In genomic region chr9:130793589-130793988, GRCh38 we compare ENCODE assay signal across 23 cellular contexts. TPM values are rescaled to one million over a fixed set of nuclear protein-coding genes. Genes with fewer than 3 reads are reported as not detected.
DNase-seq lines count a peak whose midpoint lies in the region; ATAC-seq and TF ChIP-seq lines count a peak whose summit lies in the region.
"Had no signal": no experiment of that assay in that cellular context is flagged by ENCODE, and none has a peak within 500 bp of the region (broad histone marks: within the 10 kb centered on the region; RNA-seq: fewer than 3 reads in every experiment).

No MANE protein-coding gene starts in this region.

- TF ChIP-seq EP300 in gastroesophageal sphincter (IDR thresholded peaks at IDR 0.05) (no peak), sigmoid colon (IDR thresholded peaks at IDR 0.05) (no peak), transverse colon (IDR thresholded peaks at IDR 0.05; ENCODE audit: low read depth) (no peak)

- WGBS in gastroesophageal sphincter (ENCODE audit: low coverage in 1 of 2), 2 donors: 100% methylated on average over 2 to 3 of the region's 7 CpGs
- WGBS in sigmoid colon, 2 donors: 76 to 85% methylated on average over 7 of the region's 7 CpGs
- 94 to 100% methylated on average over 1 to 7 of the region's 7 CpGs for WGBS in transverse colon (ENCODE audit: low coverage in 1 of 2), 2 donors
- WGBS in testis, 2 donors: 97% methylated on average over 3 to 7 of the region's 7 CpGs

- H3K36me3 ChIP-seq in gastroesophageal sphincter (no peaks in the 10 kb centered on the region), sigmoid colon (no peaks in the 10 kb centered on the region), transverse colon (no peaks in the 10 kb centered on the region), testis (ENCODE audit: low read depth, missing control alignments) (no peaks in the 10 kb centered on the region)
- H3K36me3 ChIP-seq: BE2C had no signal

- no peaks in the 10 kb centered on the region for H3K27me3 ChIP-seq in gastroesophageal sphincter
- H3K27me3 ChIP-seq in sigmoid colon: no peaks in the 10 kb centered on the region
- no peaks in the 10 kb centered on the region for H3K27me3 ChIP-seq in transverse colon
- H3K27me3 ChIP-seq in testis: no peaks in the 10 kb centered on the region
- H3K27me3 ChIP-seq: BE2C had no signal

- intact Hi-C loops in sigmoid colon (cut with DNase I) (no loop called here), transverse colon (cut with DNase I; ENCODE audit: low total_unique reads) (no loop called here), testis (cut with DNase I; ENCODE audit: low total_unique reads) (no loop called here)

- DNase-seq in NCI-H69 (lab: John Stamatoyannopoulos, UW): peak; percentile 15
- DNase-seq in sigmoid colon: no peak
- no peak for DNase-seq in transverse colon
- no peak for DNase-seq in NCI-H510A treated with DMSO at 0.1 percent for 48 hours (lab: John Stamatoyannopoulos, UW)
- DNase-seq in testis: no peak
- DNase-seq in activated CD4-positive, alpha-beta T cell treated with anti-CD3 and anti-CD28 coated beads, Interleukin-2, amount 50 U/mL, for 48 hours: no peak
- DNase-seq: ACHN; BE2C; C1 segment of cervical spinal cord; CD4-positive, CD25-positive, alpha-beta regulatory T cell; CD8-positive, alpha-beta memory T cell; COR-L47; DMS 273 treated with DMSO at 0.1 percent for 48 hours; DMS53; DND-41; EL; HCEC 1CT; HFFc6; IMR-90 had no signal

- in situ Hi-C loops in transverse colon (cut with MboI; ENCODE audit: low pct_ligation_motif_present in 1 of 4, low pct_unique_long_range_greater_than_20kb in 1 of 4, low sequenced_read_pairs in 3 of 4): no loop called here

- ATAC-seq in gastroesophageal sphincter: no peak
- ATAC-seq in GM21737 (IDR thresholded peaks at IDR 0.05; ENCODE audit: unreplicated experiment): no peak
- ATAC-seq: GM12878, GM23338 had no signal

- TF ChIP-seq POLR2A in gastroesophageal sphincter (IDR thresholded peaks at IDR 0.05) (no peak), sigmoid colon (IDR thresholded peaks at IDR 0.05) (no peak), transverse colon (IDR thresholded peaks at IDR 0.05) (no peak), testis (IDR thresholded peaks at IDR 0.05) (no peak)

- H3K27ac ChIP-seq in gastroesophageal sphincter (peak overlapping the region in 3 of 4 donors; percentile 57 to 86 (median 83)), sigmoid colon (peak overlapping the region; percentile 46 to 83 (median 76)), transverse colon (peak overlapping the region in 3 of 4 donors; percentile 37 to 48 (median 48)), testis (no peak overlapping the region)

- H3K9me3 ChIP-seq in gastroesophageal sphincter (peaks cover 0 to 15% (median 0%) of the 10 kb centered on the region in 3 donors), sigmoid colon (peaks cover 0 to 8% (median 4%) of the 10 kb centered on the region in 4 donors), transverse colon (peaks cover 0 to 10% of the 10 kb centered on the region in 2 donors), testis (no peaks in the 10 kb centered on the region)

- H3K4me3 ChIP-seq in gastroesophageal sphincter (no peak overlapping the region), sigmoid colon (no peak overlapping the region), transverse colon (no peak overlapping the region), testis (no peak overlapping the region)
- H3K4me3 ChIP-seq: GM12878, GM23338 had no signal

- TF ChIP-seq CTCF in gastroesophageal sphincter (IDR thresholded peaks at IDR 0.05) (no peak), sigmoid colon (IDR thresholded peaks at IDR 0.05) (no peak), transverse colon (IDR thresholded peaks at IDR 0.05) (no peak), testis (IDR thresholded peaks at IDR 0.05) (no peak)

- H3K4me1 ChIP-seq in gastroesophageal sphincter (peaks cover 3 to 66% (median 14%) of the 10 kb centered on the region in 3 donors), sigmoid colon (peaks cover 0 to 46% (median 36%) of the 10 kb centered on the region in 4 donors), transverse colon (peaks cover 0 to 33% (median 22%) of the 10 kb centered on the region in 4 donors), testis (no peaks in the 10 kb centered on the region)

RNA-seq across cellular contexts. Expression of gene ABL1, which starts 41.5 kb away (rescaled TPM):
- total RNA-seq in gastroesophageal sphincter (100 to 1,000 TPM in 3 of 4 donors, 10 to 100 TPM in 1; 81.4 to 147 (median 125) TPM), sigmoid colon (100 to 1,000 TPM in 2 of 4 donors, 10 to 100 TPM in 2; 69.6 to 127 (median 101) TPM), transverse colon (10 to 100 TPM; 66.9 to 97.1 (median 81.8) TPM), testis (10 to 100 TPM; 57.2 to 65.9 TPM)
- polyA plus RNA-seq in sigmoid colon (10 to 100 TPM; 24.5 to 50.0 (median 31.8) TPM), testis (ENCODE audit: insufficient read depth, low read depth, low replicate concordance) (51.0 TPM)

Comparison
In these comparisons a context has a peak if more than half of its experiments do, and no peak if none do; other contexts are left out.
1. H3K27ac ChIP-seq: peak in gastroesophageal sphincter (3 of 4), sigmoid colon (4 of 4) and transverse colon (3 of 4); none in testis (0 of 2).